ENCODE assay signal across 8 cellular contexts in the genomic region with DNA sequence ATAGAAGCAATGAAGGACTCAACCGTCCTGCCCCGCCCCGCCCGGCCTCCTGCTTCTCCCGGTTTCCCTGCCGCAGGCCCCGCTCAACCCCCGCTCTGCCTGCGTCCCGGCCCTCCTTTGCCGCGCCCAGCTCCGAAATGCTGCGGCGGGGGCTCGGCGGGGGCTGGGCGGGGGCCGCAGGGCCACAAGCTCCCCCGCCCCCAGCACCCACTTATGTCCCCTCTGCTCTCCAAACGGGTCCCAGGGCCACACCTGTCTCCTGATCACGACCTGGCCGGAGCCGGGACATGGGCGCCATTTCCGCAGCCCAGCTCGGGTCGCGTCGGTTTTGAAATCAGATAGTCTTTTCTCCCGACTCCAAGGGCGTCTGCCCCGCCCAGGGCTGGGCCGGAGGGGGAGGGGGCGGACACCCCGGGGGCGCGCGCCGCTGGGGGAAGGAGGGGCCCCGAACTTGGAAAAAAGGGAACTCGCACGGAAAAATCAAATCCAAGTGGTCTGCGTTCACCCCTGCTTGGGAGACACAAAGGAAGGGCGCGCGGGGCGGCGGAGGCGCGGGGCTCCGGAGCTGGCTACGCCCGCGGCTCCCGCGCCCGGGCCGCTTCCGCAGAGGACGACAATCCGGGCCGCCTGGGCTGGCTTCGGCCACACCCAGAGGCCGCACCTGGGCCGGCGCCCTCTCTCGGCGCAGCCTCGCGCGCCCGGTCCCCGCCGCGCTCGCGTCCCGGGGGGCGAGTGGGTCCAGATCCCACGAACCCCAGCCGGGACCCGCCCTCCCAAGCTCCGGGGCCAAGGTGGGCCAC.
A peak's percentile ranks its signal among the peaks of the same experiment; 100 is the strongest.
DNase-seq lines count a peak whose midpoint lies in the region; ATAC-seq and TF ChIP-seq lines count a peak whose summit lies in the region.

No MANE protein-coding gene starts in this region.

- no peaks in the 10 kb centered on the region for H3K36me3 ChIP-seq in mucosa of rectum (ENCODE audit: control insufficient read depth in 2 of 2, insufficient read depth in 2 of 2, low read length in 2 of 2)

- DNase-seq in NCI-H82 (lab: John Stamatoyannopoulos, UW), result peak; percentile 66
- DNase-seq in NCI-H82 treated with DMSO at 0.1 percent for 48 hours (lab: John Stamatoyannopoulos, UW; ENCODE audit: unreplicated experiment), result no peak
- peak; percentile 14 for DNase-seq in NCI-H774 (lab: John Stamatoyannopoulos, UW)
- DNase-seq in activated CD8-positive, alpha-beta memory T cell treated with anti-CD3 and anti-CD28 coated beads, Interleukin-2, amount 50 U/mL, for 48 hours, result peak; percentile 81
- DNase-seq in epithelial cell of proximal tubule (ENCODE audit: low read depth), result no peak
- DNase-seq in stimulated activated CD8-positive, alpha-beta memory T cell treated with anti-CD3 and anti-CD28 coated beads, Interleukin-7, amount 100 ng/mL, for 48 hours (ENCODE audit: extremely low read depth in 1 of 2, low read depth in 1 of 2), result peak; percentile 14 to 21

- ATAC-seq in HG03097 (IDR thresholded peaks at IDR 0.05; ENCODE audit: low FRiP score, unreplicated experiment), result peak; percentile 52

- peaks cover 5 to 9% of the 10 kb centered on the region in 2 donors for H3K4me1 ChIP-seq in mucosa of rectum (ENCODE audit: control insufficient read depth in 2 of 2, insufficient read depth in 2 of 2, low read length in 2 of 2)

- H3K27ac ChIP-seq in mucosa of rectum (ENCODE audit: low read depth in 2 of 2, low read length in 2 of 2), result peak overlapping the region; percentile 97 to 98

- H3K9ac ChIP-seq in mucosa of rectum (ENCODE audit: low read depth in 1 of 2, low read length in 2 of 2), result peak overlapping the region; percentile 79

- peak; percentile 11 for TF ChIP-seq CTCF in epithelial cell of proximal tubule (conservative IDR thresholded peaks at IDR 0.05; ENCODE audit: low read depth, low read length)

- no peaks in the 10 kb centered on the region for H3K27me3 ChIP-seq in mucosa of rectum (ENCODE audit: control insufficient read depth in 2 of 2, insufficient read depth in 2 of 2, low read length in 2 of 2)

- peak overlapping the region; percentile 72 for H3K4me3 ChIP-seq in epithelial cell of proximal tubule (ENCODE audit: low read depth, low read length)
- H3K4me3 ChIP-seq in mucosa of rectum (ENCODE audit: low read length in 2 of 2), result peak overlapping the region; percentile 67 to 84

- no peaks in the 10 kb centered on the region for H3K9me3 ChIP-seq in mucosa of rectum (ENCODE audit: control insufficient read depth in 2 of 2, low read length in 2 of 2)

Comparison
In these comparisons a context has a peak if more than half of its experiments do, and no peak if none do; other contexts are left out.
1. DNase-seq: peak in NCI-H82 (single experiment), NCI-H774 (single experiment), activated CD8-positive, alpha-beta memory T cell treated with anti-CD3 and anti-CD28 coated beads, Interleukin-2, amount 50 U/mL, for 48 hours (single experiment) and stimulated activated CD8-positive, alpha-beta memory T cell treated with anti-CD3 and anti-CD28 coated beads, Interleukin-7, amount 100 ng/mL, for 48 hours (2 of 2); none in NCI-H82 treated with DMSO at 0.1 percent for 48 hours (single experiment) and epithelial cell of proximal tubule (single experiment).